1 cellular context compared by ENCODE assay signal in the genomic region with DNA sequence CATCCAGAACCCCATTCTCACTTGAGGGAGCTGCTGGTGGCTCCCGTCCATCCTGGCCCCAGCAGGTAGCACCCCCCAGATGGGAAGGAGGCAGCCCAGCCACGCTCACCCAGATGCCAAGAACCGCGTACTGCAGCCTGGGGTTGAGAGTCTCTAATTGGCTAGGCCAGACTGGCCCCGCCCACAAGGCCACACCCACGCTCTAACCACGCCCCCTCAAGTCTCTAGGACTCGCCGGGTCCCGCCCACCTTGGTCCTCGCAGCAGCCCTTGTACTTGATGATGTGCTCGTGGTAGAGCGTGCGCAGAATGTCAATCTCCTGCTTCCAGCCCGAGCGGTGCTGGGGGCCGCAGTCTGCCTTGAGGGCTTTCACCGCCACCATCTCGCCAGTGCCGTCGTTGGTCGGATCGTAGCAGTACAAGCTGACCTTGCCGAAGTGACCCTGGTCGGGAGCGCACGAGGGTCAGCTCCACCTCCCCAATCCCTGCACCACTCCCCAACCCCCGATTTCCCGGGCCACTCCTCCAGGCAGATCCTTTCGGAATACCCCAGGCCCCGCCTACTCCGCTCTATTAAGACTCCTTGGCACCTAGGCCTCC.
TF ChIP-seq lines count a peak whose summit lies in the region.

No MANE protein-coding gene starts in this region.

TF ChIP-seq in HEK293, 187 proteins besides CTCF, POLR2A, EP300 and RAD21 (continued from another document):
- TF ChIP-seq, protein P1, sequence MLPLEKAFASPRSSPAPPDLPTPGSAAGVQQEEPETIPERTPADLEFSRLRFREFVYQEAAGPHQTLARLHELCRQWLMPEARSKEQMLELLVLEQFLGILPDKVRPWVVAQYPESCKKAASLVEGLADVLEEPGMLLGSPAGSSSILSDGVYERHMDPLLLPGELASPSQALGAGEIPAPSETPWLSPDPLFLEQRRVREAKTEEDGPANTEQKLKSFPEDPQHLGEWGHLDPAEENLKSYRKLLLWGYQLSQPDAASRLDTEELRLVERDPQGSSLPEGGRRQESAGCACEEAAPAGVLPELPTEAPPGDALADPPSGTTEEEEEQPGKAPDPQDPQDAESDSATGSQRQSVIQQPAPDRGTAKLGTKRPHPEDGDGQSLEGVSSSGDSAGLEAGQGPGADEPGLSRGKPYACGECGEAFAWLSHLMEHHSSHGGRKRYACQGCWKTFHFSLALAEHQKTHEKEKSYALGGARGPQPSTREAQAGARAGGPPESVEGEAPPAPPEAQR (tag by site-specific recombination; IDR thresholded peaks at IDR 0.05) = no peak
- TF ChIP-seq KLF8 (tag by site-specific recombination; IDR thresholded peaks at IDR 0.05) (peak; percentile 73; the same call in 1 of the 2 replicates), KLF9 (tag by site-specific recombination; IDR thresholded peaks at IDR 0.05; ENCODE audit: low read depth) (peak; percentile 98)
TF ChIP-seq in HEK293: peak in this region for 4.
